ENCODE assay signal across 9 cellular contexts in the genomic region with DNA sequence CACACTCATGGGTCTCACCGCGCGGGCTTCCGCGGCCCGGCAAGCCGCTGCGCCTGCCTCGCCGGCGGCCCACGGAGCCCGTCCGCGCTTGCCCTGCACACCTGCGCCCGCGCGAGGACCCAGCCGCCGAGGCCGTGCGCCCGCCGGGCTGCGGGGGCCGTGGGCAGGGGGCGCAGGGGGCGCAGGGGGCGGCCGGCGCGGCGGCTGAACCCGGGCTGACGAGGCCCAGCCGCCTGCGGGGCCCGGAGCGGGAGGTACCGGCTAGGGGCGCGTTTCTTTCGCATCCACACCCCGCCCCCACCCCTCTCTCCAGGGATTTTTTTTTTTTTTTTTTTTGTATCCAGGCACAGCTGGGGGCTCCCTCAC. TPM values are rescaled to one million over a fixed set of nuclear protein-coding genes. Genes with fewer than 3 reads are reported as not detected.
DNase-seq lines count a peak whose midpoint lies in the region; ATAC-seq and TF ChIP-seq lines count a peak whose summit lies in the region.
"Had no signal": no experiment of that assay in that cellular context is flagged by ENCODE, and none has a peak within 500 bp of the region (broad histone marks: within the 10 kb centered on the region; RNA-seq: fewer than 3 reads in every experiment).

No MANE protein-coding gene starts in this region.

- DNase-seq in D341Med (ENCODE audit: low spot score) (peak; percentile 67), NCI-H69 (lab: John Stamatoyannopoulos, UW) (peak; percentile 60), esophagus squamous epithelium (lab: John Stamatoyannopoulos, UW) (no peak), trophoblast cell (no peak), SW 1271 (lab: John Stamatoyannopoulos, UW) (no peak), SIG-M5 treated with dmso at 0.1 percent for 504 hours (lab: John Stamatoyannopoulos, UW; ENCODE audit: unreplicated experiment) (no peak), RKO (ENCODE audit: low spot score) (no peak)
- DNase-seq: NCI-H1048 had no signal

- TF ChIP-seq POLR2A in esophagus squamous epithelium (IDR thresholded peaks at IDR 0.05) = no peak

- no peak overlapping the region for H3K18ac ChIP-seq in trophoblast cell (ENCODE audit: low read length)

- H3K36me3 ChIP-seq in esophagus squamous epithelium (no peaks in the 10 kb centered on the region), trophoblast cell (ENCODE audit: control insufficient read depth in 1 of 2, insufficient read depth in 2 of 2, low read length in 2 of 2) (no peaks in the 10 kb centered on the region)

- H3K27me3 ChIP-seq in esophagus squamous epithelium (peaks cover 12 to 100% (median 19%) of the 10 kb centered on the region in 4 donors), trophoblast cell (ENCODE audit: insufficient read depth, low read length) (peaks cover 81% of the 10 kb centered on the region)

- no peak overlapping the region for H2BK120ac ChIP-seq in trophoblast cell (ENCODE audit: insufficient read depth, low read length, poor library complexity)

- intact Hi-C loops in esophagus squamous epithelium (cut with DNase I) = no loop called here

- no peak overlapping the region for H4K8ac ChIP-seq in trophoblast cell (ENCODE audit: low read depth, low read length)

- no peak overlapping the region for H4K12ac ChIP-seq in trophoblast cell (ENCODE audit: low read depth, low read length)

- H3K4me3 ChIP-seq in esophagus squamous epithelium (peak overlapping the region; percentile 47 to 76 (median 59)), trophoblast cell (ENCODE audit: low read depth, low read length) (no peak overlapping the region)

- H3K4me2 ChIP-seq in trophoblast cell (ENCODE audit: low read length) = peak overlapping the region; percentile 63

- H3K9me3 ChIP-seq in esophagus squamous epithelium (no peaks in the 10 kb centered on the region), trophoblast cell (ENCODE audit: insufficient read depth, low read depth, low read length) (peaks cover 8% of the 10 kb centered on the region)

- no peak overlapping the region for H2AK5ac ChIP-seq in trophoblast cell (ENCODE audit: low read length)

- ATAC-seq in HG03442 (IDR thresholded peaks at IDR 0.05; ENCODE audit: unreplicated experiment) = no peak

- H3K14ac ChIP-seq in trophoblast cell (ENCODE audit: low read length) = no peak overlapping the region

- peaks cover 41 to 63% (median 45%) of the 10 kb centered on the region in 3 donors for H3K4me1 ChIP-seq in esophagus squamous epithelium
- H3K4me1 ChIP-seq in trophoblast cell (ENCODE audit: control insufficient read depth in 1 of 2, insufficient read depth in 2 of 2, low read length in 2 of 2) = peaks cover 20% of the 10 kb centered on the region in 2 experiments

- no peak overlapping the region for H3K4ac ChIP-seq in trophoblast cell (ENCODE audit: low read depth, low read length)

- no peak overlapping the region for H2BK12ac ChIP-seq in trophoblast cell (ENCODE audit: low read length)

- no peak for TF ChIP-seq CTCF in esophagus squamous epithelium (IDR thresholded peaks at IDR 0.05)

- no peak overlapping the region for H3K23ac ChIP-seq in trophoblast cell (ENCODE audit: low read length)

- H4K91ac ChIP-seq in trophoblast cell (ENCODE audit: low read depth, low read length) = no peak overlapping the region

- 0% methylated on average over 1 of the region's 45 CpGs; no CpG with 5 or more reads in 1 of the 2 donors for WGBS in esophagus squamous epithelium, 2 donors
- no CpG with 5 or more reads among the region's 45 CpGs for WGBS in trophoblast cell (ENCODE audit: extremely low coverage, insufficient coverage, insufficient read length)

- no peak overlapping the region for H3K9ac ChIP-seq in trophoblast cell (ENCODE audit: low read length)

- H3K79me1 ChIP-seq in trophoblast cell (ENCODE audit: low read length) = no peaks in the 10 kb centered on the region

- no peaks in the 10 kb centered on the region for H3K79me2 ChIP-seq in trophoblast cell (ENCODE audit: control insufficient read depth, insufficient read depth, low read length, poor library complexity)

- H2AFZ ChIP-seq in trophoblast cell (ENCODE audit: insufficient read depth, low read length, poor library complexity) = no peak overlapping the region

- H2BK5ac ChIP-seq in trophoblast cell (ENCODE audit: low read depth, low read length, poor library complexity) = no peak overlapping the region

- H3K27ac ChIP-seq in esophagus squamous epithelium = no peak overlapping the region
- H3K27ac ChIP-seq in trophoblast cell (ENCODE audit: low read depth, low read length) = no peak overlapping the region

RNA-seq across cellular contexts. Expression of a gene that starts 43.8 kb away (rescaled TPM):
- 10 to 100 TPM; 12.6 to 27.1 (median 14.7) TPM for total RNA-seq in esophagus squamous epithelium
- polyA plus RNA-seq in trophoblast cell (2013) = 12.0 and 12.8 TPM in 2 replicates

RNA-seq across cellular contexts. Expression of a gene that starts 47.5 kb away (rescaled TPM):
- total RNA-seq in esophagus squamous epithelium = not detected
- not detected in 2 replicates for polyA plus RNA-seq in trophoblast cell (2013)

Comparison
In these comparisons a context has a peak if more than half of its experiments do, and no peak if none do; other contexts are left out.
1. DNase-seq: peak in D341Med (single experiment) and NCI-H69 (single experiment); none in esophagus squamous epithelium (single experiment), trophoblast cell (0 of 2), SW 1271 (0 of 2), SIG-M5 treated with dmso at 0.1 percent for 504 hours (single experiment) and RKO (single experiment).